16 cellular contexts compared by ENCODE assay signal in genomic region chr15:63974036-63974435, GRCh38.
"Had no signal": no experiment of that assay in that cellular context is flagged by ENCODE, and none has a peak within 500 bp of the region (broad histone marks: within the 10 kb centered on the region; RNA-seq: fewer than 3 reads in every experiment).

No MANE protein-coding gene starts in this region.

- H3K27ac ChIP-seq: cardiac muscle cell, dorsolateral prefrontal cortex, lower lobe of right lung had no signal

- ATAC-seq: activated naive CD8-positive, alpha-beta T cell treated with anti-CD3 and anti-CD28 coated beads, Interleukin-2, amount 50 U/mL, for 24 hours; lower lobe of right lung had no signal

- H3K9me3 Mint-ChIP-seq: activated naive CD4-positive, alpha-beta T cell treated with anti-CD3 and anti-CD28 coated beads for 36 hours; activated naive CD8-positive, alpha-beta T cell treated with anti-CD3 and anti-CD28 coated beads, Interleukin-2, amount 50 U/mL, for 24 hours; activated T-helper 2 cell treated with anti-CD3 and anti-CD28 coated beads, Interferon-gamma antibody, Interleukin-2, Interleukin-4, amounts not matched to agents 10 μg/mL and 5 μg/mL and 100 μg/mL, durations not matched to agents 14 hours and 24 hours and 36 hours; immature natural killer cell; neural crest cell had no signal

- H3K27me3 ChIP-seq: cardiac muscle cell, dorsolateral prefrontal cortex had no signal

- H3K9me3 ChIP-seq: lower lobe of right lung had no signal

- H3K36me3 ChIP-seq: cardiac muscle cell, lower lobe of right lung had no signal

- H3K27me3 Mint-ChIP-seq: activated naive CD8-positive, alpha-beta T cell treated with anti-CD3 and anti-CD28 coated beads, Interleukin-2, amount 50 U/mL, for 24 hours had no signal

- H3K27ac Mint-ChIP-seq: activated naive CD4-positive, alpha-beta T cell treated with anti-CD3 and anti-CD28 coated beads for 36 hours; activated naive CD8-positive, alpha-beta T cell treated with anti-CD3 and anti-CD28 coated beads, Interleukin-2, amount 50 U/mL, for 24 hours; activated T-helper 2 cell treated with anti-CD3 and anti-CD28 coated beads, Interferon-gamma antibody, Interleukin-2, Interleukin-4, amounts not matched to agents 10 μg/mL and 5 μg/mL and 100 μg/mL, durations not matched to agents 14 hours and 24 hours and 36 hours had no signal

- H3K4me3 ChIP-seq: cardiac muscle cell, dorsolateral prefrontal cortex, lower lobe of right lung had no signal

- H3K4me3 Mint-ChIP-seq: activated naive CD4-positive, alpha-beta T cell treated with anti-CD3 and anti-CD28 coated beads for 36 hours; activated naive CD8-positive, alpha-beta T cell treated with anti-CD3 and anti-CD28 coated beads, Interleukin-2, amount 50 U/mL, for 24 hours; immature natural killer cell; neural crest cell had no signal

- DNase-seq: activated CD4-positive, alpha-beta T cell treated with anti-CD3 and anti-CD28 coated beads for 1 hour; activated CD4-positive, alpha-beta T cell treated with anti-CD3 and anti-CD28 coated beads, Interleukin-2, amount 50 U/mL, for 4 hours; activated naive CD4-positive, alpha-beta T cell treated with anti-CD3 and anti-CD28 coated beads for 36 hours; activated naive CD8-positive, alpha-beta T cell treated with anti-CD3 and anti-CD28 coated beads, Interleukin-2, amount 50 U/mL, for 24 hours; dorsolateral prefrontal cortex; glutamatergic neuron; immature natural killer cell; lower lobe of right lung; midbrain; retina; stimulated activated CD4-positive, alpha-beta T cell treated with anti-CD3 and anti-CD28 coated beads, Interleukin-4, amount 100 ng/mL, for 24 hours; stimulated activated naive CD4-positive, alpha-beta T cell treated with Interleukin-2 at 50 U/mL for 16 hours; T-helper 1 cell had no signal
